In genomic region chr11:64237484-64237951, GRCh38 we compare ENCODE assay signal across 9 cellular contexts. TPM values are rescaled to one million over a fixed set of nuclear protein-coding genes. Genes with fewer than 3 reads are reported as not detected.
DNase-seq lines count a peak whose midpoint lies in the region; ATAC-seq and TF ChIP-seq lines count a peak whose summit lies in the region.
"Had no signal": no experiment of that assay in that cellular context is flagged by ENCODE, and none has a peak within 500 bp of the region (broad histone marks: within the 10 kb centered on the region; RNA-seq: fewer than 3 reads in every experiment).

No MANE protein-coding gene starts in this region.

- H3K4me1 Mint-ChIP-seq in Calu3 (ENCODE audit: low read depth, unreplicated experiment) (peaks cover 25% of the 10 kb centered on the region), brain (peaks cover 49% of the 10 kb centered on the region), nephron (peaks cover 42% of the 10 kb centered on the region)
- peaks cover 34% of the 10 kb centered on the region for H3K4me1 Mint-ChIP-seq in T-helper 2 cell treated with Interferon-gamma antibody and Interleukin-4, amounts not matched to agents 5 μg/mL and 100 μg/mL, for 36 hours (ENCODE audit: low read depth)
- peaks cover 76% of the 10 kb centered on the region for H3K4me1 Mint-ChIP-seq in stimulated activated naive CD8-positive, alpha-beta T cell treated with anti-CD3 and anti-CD28 coated beads, Interleukin-15, amount 100 ng/mL, for 72 hours

- CTCF ChIA-PET in Calu3 (lab: Charles Lee) = interaction anchor here (0.6 to 1.6 kb wide), 6 partner anchors 9 to 118 kb away, joined by 3 to 7 read pairs (median 6); partner anchors contain the start of genes NUDT22, PPP1R14B and TRPT1

- peak overlapping the region; percentile 88 for H3K27ac Mint-ChIP-seq in Calu3 (ENCODE audit: unreplicated experiment)
- H3K27ac Mint-ChIP-seq in brain = peak overlapping the region in 4 of 5 experiments; percentile 43 to 99 (median 78)
- H3K27ac Mint-ChIP-seq in nephron = peak overlapping the region; percentile 76 to 91 (median 86)
- no peak overlapping the region for H3K27ac Mint-ChIP-seq in T-helper 2 cell treated with Interferon-gamma antibody and Interleukin-4, amounts not matched to agents 5 μg/mL and 100 μg/mL, for 36 hours
- no peak overlapping the region for H3K27ac Mint-ChIP-seq in stimulated activated naive CD8-positive, alpha-beta T cell treated with anti-CD3 and anti-CD28 coated beads, Interleukin-15, amount 100 ng/mL, for 72 hours

- DNase-seq in Calu3 (peak; percentile 83), NCI-H2029 treated with DMSO at 0.1 percent for 48 hours (lab: John Stamatoyannopoulos, UW) (peak; percentile 94)
- no peak for DNase-seq in T-helper 2 cell treated with Interferon-gamma antibody and Interleukin-4, amounts not matched to agents 5 μg/mL and 100 μg/mL, for 36 hours (ENCODE audit: low spot score)
- no peak for DNase-seq in stimulated activated naive CD8-positive, alpha-beta T cell treated with anti-CD3 and anti-CD28 coated beads, Interleukin-15, amount 100 ng/mL, for 72 hours

- no peaks in the 10 kb centered on the region for H3K27me3 Mint-ChIP-seq in Calu3 (ENCODE audit: unreplicated experiment)
- H3K27me3 Mint-ChIP-seq in brain = no peaks in the 10 kb centered on the region
- H3K27me3 Mint-ChIP-seq in nephron (ENCODE audit: low read depth) = no peaks in the 10 kb centered on the region
- no peaks in the 10 kb centered on the region for H3K27me3 Mint-ChIP-seq in T-helper 2 cell treated with Interferon-gamma antibody and Interleukin-4, amounts not matched to agents 5 μg/mL and 100 μg/mL, for 36 hours (ENCODE audit: low read depth)
- H3K27me3 Mint-ChIP-seq in stimulated activated naive CD8-positive, alpha-beta T cell treated with anti-CD3 and anti-CD28 coated beads, Interleukin-15, amount 100 ng/mL, for 72 hours = no peaks in the 10 kb centered on the region

- TF ChIP-seq CTCF in Calu3 (IDR thresholded peaks at IDR 0.05; ENCODE audit: unreplicated experiment) (no peak), brain (conservative IDR thresholded peaks at IDR 0.05) (no peak), nephron (IDR thresholded peaks at IDR 0.05; ENCODE audit: unreplicated experiment in 3 of 3) (no peak)

- H3K36me3 Mint-ChIP-seq in Calu3 (ENCODE audit: insufficient read depth, unreplicated experiment) (peaks cover 89% of the 10 kb centered on the region), brain (no peaks in the 10 kb centered on the region), nephron (ENCODE audit: low read depth) (peaks cover 9% of the 10 kb centered on the region)
- H3K36me3 Mint-ChIP-seq in T-helper 2 cell treated with Interferon-gamma antibody and Interleukin-4, amounts not matched to agents 5 μg/mL and 100 μg/mL, for 36 hours (ENCODE audit: low read depth) = peaks cover 24% of the 10 kb centered on the region

- BruUV-seq in Calu3 (replicated peaks; lab: Mats Ljungman, UMichigan) = no TSS peak

- intact Hi-C loops in Calu3 (cut with micrococcal nuclease; ENCODE audit: unreplicated experiment) = loop anchor here (2.0 kb wide), 1 partner anchor 53 kb away; no protein-coding TSS in a partner anchor

- ATAC-seq in GM21528 (IDR thresholded peaks at IDR 0.05; ENCODE audit: low FRiP score, unreplicated experiment) (no peak), GM18909 (IDR thresholded peaks at IDR 0.05; ENCODE audit: poor library complexity, unreplicated experiment) (no peak)
- no peak for ATAC-seq in stimulated activated naive CD8-positive, alpha-beta T cell treated with anti-CD3 and anti-CD28 coated beads, Interleukin-15, amount 100 ng/mL, for 72 hours

- H3K4me3 Mint-ChIP-seq in Calu3 (ENCODE audit: low read depth, unreplicated experiment) (peak overlapping the region; percentile 51), brain (peak overlapping the region in 3 of 5 experiments; percentile 12 to 71 (median 52)), nephron (peak overlapping the region; percentile 61 to 68 (median 63))
- no peak overlapping the region for H3K4me3 Mint-ChIP-seq in T-helper 2 cell treated with Interferon-gamma antibody and Interleukin-4, amounts not matched to agents 5 μg/mL and 100 μg/mL, for 36 hours
- no peak overlapping the region for H3K4me3 Mint-ChIP-seq in stimulated activated naive CD8-positive, alpha-beta T cell treated with anti-CD3 and anti-CD28 coated beads, Interleukin-15, amount 100 ng/mL, for 72 hours
- H3K4me3 Mint-ChIP-seq: T-helper 1 cell treated with Interleukin-12 subunit alpha and Interleukin-12 subunit beta and Interleukin-4 antibody, amounts not matched to agents 30 μg/mL and 1 μg/mL, for 36 hours had no signal

- H3K9me3 Mint-ChIP-seq in Calu3 (ENCODE audit: low read depth, unreplicated experiment) (no peaks in the 10 kb centered on the region), brain (no peaks in the 10 kb centered on the region), nephron (no peaks in the 10 kb centered on the region)
- H3K9me3 Mint-ChIP-seq in T-helper 2 cell treated with Interferon-gamma antibody and Interleukin-4, amounts not matched to agents 5 μg/mL and 100 μg/mL, for 36 hours = no peaks in the 10 kb centered on the region
- no peaks in the 10 kb centered on the region for H3K9me3 Mint-ChIP-seq in stimulated activated naive CD8-positive, alpha-beta T cell treated with anti-CD3 and anti-CD28 coated beads, Interleukin-15, amount 100 ng/mL, for 72 hours
- H3K9me3 Mint-ChIP-seq: T-helper 1 cell treated with Interleukin-12 subunit alpha and Interleukin-12 subunit beta and Interleukin-4 antibody, amounts not matched to agents 30 μg/mL and 1 μg/mL, for 36 hours had no signal

RNA-seq across cellular contexts. Expression of gene VEGFB, which starts 3.1 kb away (rescaled TPM):
- 88.8 and 91.5 TPM in 2 replicates for total RNA-seq in Calu3 (2022)
- polyA plus RNA-seq in brain (ENCODE audit: insufficient read depth, low read depth, low replicate concordance) = 232 TPM

RNA-seq across cellular contexts. Expression of gene FKBP2, which starts 3.4 kb away (rescaled TPM):
- total RNA-seq in Calu3 (2022) = 87.4 and 91.3 TPM in 2 replicates
- 247 TPM for polyA plus RNA-seq in brain (ENCODE audit: insufficient read depth, low read depth, low replicate concordance)

RNA-seq across cellular contexts. Expression of gene DNAJC4, which starts 7.2 kb away (rescaled TPM):
- 26.6 and 28.0 TPM in 2 replicates for total RNA-seq in Calu3 (2022)
- 204 TPM for polyA plus RNA-seq in brain (ENCODE audit: insufficient read depth, low read depth, low replicate concordance)

RNA-seq across cellular contexts. Expression of gene PPP1R14B, which starts 9.2 kb away (rescaled TPM):
- 276 and 334 TPM in 2 replicates for total RNA-seq in Calu3 (2022)
- 334 TPM for polyA plus RNA-seq in brain (ENCODE audit: insufficient read depth, low read depth, low replicate concordance)

RNA-seq across cellular contexts. Expression of gene NUDT22, which starts 11.4 kb away (rescaled TPM):
- 58.7 and 63.6 TPM in 2 replicates for total RNA-seq in Calu3 (2022)
- 53.5 TPM for polyA plus RNA-seq in brain (ENCODE audit: insufficient read depth, low read depth, low replicate concordance)

Comparison
In these comparisons a context has a peak if more than half of its experiments do, and no peak if none do; other contexts are left out.
1. DNase-seq: peak in Calu3 (single experiment) and NCI-H2029 treated with DMSO at 0.1 percent for 48 hours (single experiment); none in T-helper 2 cell treated with Interferon-gamma antibody and Interleukin-4, amounts not matched to agents 5 μg/mL and 100 μg/mL, for 36 hours (single experiment) and stimulated activated naive CD8-positive, alpha-beta T cell treated with anti-CD3 and anti-CD28 coated beads, Interleukin-15, amount 100 ng/mL, for 72 hours (0 of 2).
2. H3K27ac Mint-ChIP-seq: peak in Calu3 (single experiment), brain (4 of 5) and nephron (3 of 3); none in T-helper 2 cell treated with Interferon-gamma antibody and Interleukin-4, amounts not matched to agents 5 μg/mL and 100 μg/mL, for 36 hours (single experiment) and stimulated activated naive CD8-positive, alpha-beta T cell treated with anti-CD3 and anti-CD28 coated beads, Interleukin-15, amount 100 ng/mL, for 72 hours (0 of 2).
3. H3K4me3 Mint-ChIP-seq: peak in Calu3 (single experiment), brain (3 of 5) and nephron (3 of 3); none in T-helper 2 cell treated with Interferon-gamma antibody and Interleukin-4, amounts not matched to agents 5 μg/mL and 100 μg/mL, for 36 hours (single experiment) and stimulated activated naive CD8-positive, alpha-beta T cell treated with anti-CD3 and anti-CD28 coated beads, Interleukin-15, amount 100 ng/mL, for 72 hours (0 of 2).